Comparison of ENCODE assay signal across 20 cellular contexts in the genomic region with DNA sequence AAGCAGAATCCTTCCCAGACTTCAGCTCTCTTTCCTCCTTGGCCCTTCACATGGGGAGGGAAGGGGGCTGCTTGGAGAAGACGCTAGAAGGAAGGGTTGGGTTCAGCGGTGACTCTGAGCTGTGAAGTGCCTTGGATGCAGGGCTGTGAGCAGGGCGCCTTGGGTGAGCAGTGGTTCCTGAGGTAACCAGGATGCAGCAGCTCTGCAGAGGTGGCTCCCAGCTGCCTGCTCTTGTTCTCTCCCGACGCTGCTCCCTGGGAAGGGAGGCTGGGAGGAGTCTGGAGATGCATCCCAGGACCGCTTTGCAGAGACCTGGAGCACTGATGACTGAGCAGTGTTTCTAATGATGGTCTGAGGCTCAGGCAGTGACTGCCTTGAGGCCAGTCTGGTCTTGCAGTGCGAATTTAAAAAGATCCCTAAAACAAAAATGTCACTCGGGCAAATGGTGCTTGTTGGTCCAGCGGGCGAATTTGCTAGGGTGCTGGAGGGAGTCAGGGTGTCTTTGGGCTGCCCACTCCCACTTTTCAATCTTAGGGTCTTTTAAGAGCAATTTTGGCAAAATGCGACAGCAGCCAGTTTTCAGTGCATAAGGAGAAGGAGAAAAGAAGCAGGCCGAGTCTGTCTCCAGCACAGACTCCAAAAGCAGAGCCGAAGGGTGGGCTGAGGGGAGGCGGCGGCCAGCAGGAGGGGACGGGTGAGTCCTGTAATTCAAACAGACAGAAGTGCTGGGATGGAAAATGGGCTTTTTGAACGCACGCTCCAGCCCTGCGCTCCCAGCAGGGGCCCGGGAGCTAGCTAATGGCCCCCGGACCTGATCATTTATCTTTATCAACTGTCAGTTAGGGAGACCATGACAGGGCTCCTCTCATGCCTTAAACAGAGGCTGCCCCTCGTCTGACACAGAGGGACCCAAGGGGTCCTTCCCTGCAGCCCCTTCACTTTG.
DNase-seq lines count a peak whose midpoint lies in the region; TF ChIP-seq lines count a peak whose summit lies in the region.
"Had no signal": no experiment of that assay in that cellular context is flagged by ENCODE, and none has a peak within 500 bp of the region (broad histone marks: within the 10 kb centered on the region; RNA-seq: fewer than 3 reads in every experiment).

No MANE protein-coding gene starts in this region.

- no peak overlapping the region for H3K14ac ChIP-seq in neuronal stem cell (ENCODE audit: low read length)

- 89 to 91% methylated on average over 14 to 22 of the region's 22 CpGs for WGBS in endodermal cell (ENCODE audit: insufficient coverage in 1 of 2, insufficient read length in 1 of 2), 2 experiments
- WGBS in neuronal stem cell (ENCODE audit: extremely low coverage in 2 of 2, insufficient read length in 2 of 2, insufficient replicate concordance in 1 of 2), 2 donors, result no CpG with 5 or more reads among the region's 22 CpGs

- 0 out of 2 replicates have a peak, but pooled peaks cover 4% of the 10 kb centered on the region for H3K27me3 ChIP-seq in BLaER1
- no peaks in the 10 kb centered on the region for H3K27me3 ChIP-seq in Peyer's patch
- H3K27me3 ChIP-seq in endodermal cell (ENCODE audit: control insufficient read depth, insufficient read depth, low read length, poor library complexity, severe bottlenecking), result no peaks in the 10 kb centered on the region
- H3K27me3 ChIP-seq in neuronal stem cell (ENCODE audit: control insufficient read depth in 3 of 3, insufficient read depth in 3 of 3, low read depth in 1 of 3, low read length in 3 of 3), result no peaks in the 10 kb centered on the region

- no peaks in the 10 kb centered on the region for H3K9me3 Mint-ChIP-seq in endodermal cell

- DNase-seq in Peyer's patch, result peak in 2 of 3 donors; percentile 34 to 41
- DNase-seq in endodermal cell, result peak; percentile 35
- no peak for DNase-seq in neuronal stem cell (ENCODE audit: low spot score)
- DNase-seq in cerebellar cortex (ENCODE audit: low spot score), result no peak
- no peak for DNase-seq in DMS 273 (lab: John Stamatoyannopoulos, UW; ENCODE audit: unreplicated experiment)
- no peak for DNase-seq in activated CD4-positive, alpha-beta T cell treated with anti-CD3 and anti-CD28 coated beads, Interleukin-2, amount 50 U/mL, for 4 hours
- no peak for DNase-seq in A172 (ENCODE audit: low spot score)
- DNase-seq: DMS79, KG1, NCI-H1092, NCI-H1436, NCI-H187 treated with DMSO at 0.1 percent for 48 hours, NCI-H2171, NCI-H345, NCI-H524 treated with DMSO at 0.1 percent for 48 hours, NCI-H82 had no signal

- H3K27me3 Mint-ChIP-seq in endodermal cell (ENCODE audit: insufficient read depth), result no peaks in the 10 kb centered on the region
- H3K27me3 Mint-ChIP-seq: B cell had no signal

- H3K9me3 ChIP-seq in BLaER1 (no peaks in the 10 kb centered on the region; the same call in 1 of the 2 replicates), Peyer's patch (no peaks in the 10 kb centered on the region), endodermal cell (ENCODE audit: control insufficient read depth, low read length) (no peaks in the 10 kb centered on the region), neuronal stem cell (replicated peaks in 1 of 2; ENCODE audit: control insufficient read depth in 2 of 2, insufficient read depth in 1 of 2, low read depth in 1 of 2, low read length in 2 of 2) (peaks cover 0 to 4% of the 10 kb centered on the region in 2 donors)
- H3K9me3 ChIP-seq: SJSA1 had no signal

- H3K4me3 Mint-ChIP-seq in endodermal cell, result no peak overlapping the region
- H3K4me3 Mint-ChIP-seq: B cell had no signal

- no peak overlapping the region for H3K4ac ChIP-seq in neuronal stem cell (ENCODE audit: low read length)

- TF ChIP-seq POLR2A in Peyer's patch (IDR thresholded peaks at IDR 0.05), result no peak

- no peak overlapping the region for H3K23ac ChIP-seq in neuronal stem cell (ENCODE audit: low read depth, low read length, poor library complexity)

- peaks cover 3% of the 10 kb centered on the region for H3K79me1 ChIP-seq in neuronal stem cell (ENCODE audit: low read depth, low read length)

- no peak overlapping the region for H3K27ac Mint-ChIP-seq in endodermal cell
- H3K27ac Mint-ChIP-seq: B cell had no signal

- H3K27ac ChIP-seq in BLaER1, result no peak overlapping the region
- no peak overlapping the region for H3K27ac ChIP-seq in Peyer's patch
- H3K27ac ChIP-seq in endodermal cell (ENCODE audit: low read depth, low read length), result no peak overlapping the region
- no peak overlapping the region for H3K27ac ChIP-seq in neuronal stem cell (replicated peaks; ENCODE audit: low read length)
- H3K27ac ChIP-seq: A549, SJSA1 had no signal

- H3K4me3 ChIP-seq in BLaER1 (no peak overlapping the region), Peyer's patch (no peak overlapping the region), endodermal cell (ENCODE audit: low read length) (no peak overlapping the region), neuronal stem cell (ENCODE audit: low read length in 2 of 2) (no peak overlapping the region)
- H3K4me3 ChIP-seq: A549, SJSA1 had no signal

- no peaks in the 10 kb centered on the region for H4K20me1 ChIP-seq in BLaER1

- no peak overlapping the region for H2BK120ac ChIP-seq in neuronal stem cell (ENCODE audit: low read depth, low read length)

- TF ChIP-seq CTCF in Peyer's patch (IDR thresholded peaks at IDR 0.05) (no peak), endodermal cell (conservative IDR thresholded peaks at IDR 0.05) (no peak)

- no peak overlapping the region for H3K9ac ChIP-seq in BLaER1
- no peak overlapping the region for H3K9ac ChIP-seq in endodermal cell (ENCODE audit: extremely low read depth, low read length, poor library complexity, severe bottlenecking)
- no peak overlapping the region for H3K9ac ChIP-seq in neuronal stem cell (ENCODE audit: low read depth, low read length, poor library complexity)

- H2BK5ac ChIP-seq in neuronal stem cell (ENCODE audit: low read length), result no peak overlapping the region

- H3K36me3 ChIP-seq in BLaER1 (no peaks in the 10 kb centered on the region), Peyer's patch (no peaks in the 10 kb centered on the region), endodermal cell (ENCODE audit: control insufficient read depth, insufficient read depth, low read length) (no peaks in the 10 kb centered on the region), neuronal stem cell (replicated peaks in 1 of 2; ENCODE audit: control insufficient read depth in 2 of 2, insufficient read depth in 2 of 2, low read length in 2 of 2) (no peaks in the 10 kb centered on the region)
- H3K36me3 ChIP-seq: SJSA1 had no signal

- H4K91ac ChIP-seq in neuronal stem cell (ENCODE audit: low read depth, low read length, poor library complexity), result no peak overlapping the region

- no peak overlapping the region for H2BK12ac ChIP-seq in neuronal stem cell (ENCODE audit: low read length)

- H2AFZ ChIP-seq in neuronal stem cell (ENCODE audit: low read length), result no peak overlapping the region

- H3K18ac ChIP-seq in neuronal stem cell (ENCODE audit: low read length), result peak overlapping the region; percentile 35

- peaks cover 58% of the 10 kb centered on the region for H3K4me1 ChIP-seq in BLaER1
- H3K4me1 ChIP-seq in Peyer's patch, result no peaks in the 10 kb centered on the region
- no peaks in the 10 kb centered on the region for H3K4me1 ChIP-seq in endodermal cell (ENCODE audit: control insufficient read depth, insufficient read depth, low read length)
- peaks cover 0 to 1% of the 10 kb centered on the region in 2 donors for H3K4me1 ChIP-seq in neuronal stem cell (ENCODE audit: control insufficient read depth in 2 of 2, insufficient read depth in 1 of 2, low read depth in 1 of 2, low read length in 2 of 2)
- H3K4me1 ChIP-seq: A549, SJSA1 had no signal

- peak overlapping the region; percentile 59 for H2BK15ac ChIP-seq in neuronal stem cell (ENCODE audit: low read length)

- H3K4me2 ChIP-seq in BLaER1, result peak overlapping the region; percentile 63
- no peak overlapping the region for H3K4me2 ChIP-seq in neuronal stem cell (ENCODE audit: insufficient read depth, low read length, poor library complexity, severe bottlenecking)
- H3K4me2 ChIP-seq: A549 had no signal

- H3K4me1 Mint-ChIP-seq in endodermal cell, result no peaks in the 10 kb centered on the region
- H3K4me1 Mint-ChIP-seq: B cell had no signal

- H4K8ac ChIP-seq in neuronal stem cell (ENCODE audit: low read depth, low read length), result no peak overlapping the region

- H2AK5ac ChIP-seq in neuronal stem cell (ENCODE audit: low read depth, low read length), result no peak overlapping the region

- H3K36me3 Mint-ChIP-seq in endodermal cell (ENCODE audit: low read depth), result no peaks in the 10 kb centered on the region

Comparison
In these comparisons a context has a peak if more than half of its experiments do, and no peak if none do; other contexts are left out.
1. DNase-seq: peak in Peyer's patch (2 of 3) and endodermal cell (single experiment); none in neuronal stem cell (single experiment), cerebellar cortex (single experiment), DMS 273 (single experiment), activated CD4-positive, alpha-beta T cell treated with anti-CD3 and anti-CD28 coated beads, Interleukin-2, amount 50 U/mL, for 4 hours (0 of 2) and A172 (single experiment).